ENCODE assay signal across 1 cellular context in genomic region chr19:8988204-8988603, GRCh38.
A peak's percentile ranks its signal among the peaks of the same experiment; 100 is the strongest.
TF ChIP-seq lines count a peak whose summit lies in the region.

No MANE protein-coding gene starts in this region.

TF ChIP-seq in HepG2, 621 proteins besides CTCF, POLR2A, EP300 and RAD21:
- TF ChIP-seq STAG1 (CRISPR knock-in tag; IDR thresholded peaks at IDR 0.05) (peak; percentile 5; the same call in 1 of the 2 replicates), ZNF674 (CRISPR knock-in tag; IDR thresholded peaks at IDR 0.05; ENCODE audit: low read depth) (no peak), PTBP1 (IDR thresholded peaks at IDR 0.05; ENCODE audit: low read depth, low read length, poor library complexity, severe bottlenecking) (no peak)
TF ChIP-seq in HepG2: peak in this region for 1.
